ENCODE assay signal across 2 cellular contexts in the genomic region with DNA sequence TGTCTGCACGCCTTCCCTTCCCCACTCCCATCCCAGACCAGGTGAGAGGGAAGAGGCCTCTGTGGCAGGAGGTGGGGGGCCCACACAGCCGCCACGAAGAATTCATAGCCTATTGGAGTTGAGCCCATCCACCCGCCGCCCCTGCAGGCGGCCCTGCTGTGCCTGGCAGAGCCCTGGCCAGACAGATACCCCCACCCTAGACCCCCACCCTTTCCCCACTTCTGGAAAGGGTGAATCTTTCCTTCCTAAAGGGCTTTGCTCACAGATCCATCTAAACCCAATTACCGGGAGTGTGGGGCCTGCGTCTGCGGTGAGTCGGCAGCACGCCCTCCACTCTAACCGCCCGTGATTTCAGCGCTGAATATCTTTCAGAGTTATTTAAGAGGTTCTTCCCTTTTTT.
TF ChIP-seq lines count a peak whose summit lies in the region.

No MANE protein-coding gene starts in this region.

TF ChIP-seq in SK-N-SH, 30 proteins besides CTCF, POLR2A, EP300 and RAD21 (continued from another document):
- no peak for TF ChIP-seq NFIC (IDR thresholded peaks at IDR 0.05; ENCODE audit: borderline replicate concordance)
- TF ChIP-seq RCOR1 (IDR thresholded peaks at IDR 0.05; ENCODE audit: low read length) = 0 out of 2 replicates have a peak, but pooled peaks have one; percentile 28
- TF ChIP-seq RFX5 (IDR thresholded peaks at IDR 0.05; ENCODE audit: low read length) = no peak
- no peak for TF ChIP-seq NRF1 (IDR thresholded peaks at IDR 0.05; ENCODE audit: low read depth, low read length)

TF ChIP-seq in SK-N-SH treated with all-trans-retinoic acid at 6 μM for 48 hours, 23 proteins besides CTCF, POLR2A, EP300 and RAD21 (continued from another document):
- TF ChIP-seq OSR1 (CRISPR knock-in tag; IDR thresholded peaks at IDR 0.05) (no peak), RARB (CRISPR knock-in tag; IDR thresholded peaks at IDR 0.05) (no peak), CSRNP3 (CRISPR knock-in tag; IDR thresholded peaks at IDR 0.05) (no peak), ZNF8 (CRISPR knock-in tag; IDR thresholded peaks at IDR 0.05) (no peak), CSDC2 (CRISPR knock-in tag; IDR thresholded peaks at IDR 0.05) (no peak), SNAI2 (CRISPR knock-in tag; IDR thresholded peaks at IDR 0.05) (no peak), ARNTL (CRISPR knock-in tag; IDR thresholded peaks at IDR 0.05; ENCODE audit: borderline replicate concordance, low read depth) (no peak)
- TF ChIP-seq, protein P1, sequence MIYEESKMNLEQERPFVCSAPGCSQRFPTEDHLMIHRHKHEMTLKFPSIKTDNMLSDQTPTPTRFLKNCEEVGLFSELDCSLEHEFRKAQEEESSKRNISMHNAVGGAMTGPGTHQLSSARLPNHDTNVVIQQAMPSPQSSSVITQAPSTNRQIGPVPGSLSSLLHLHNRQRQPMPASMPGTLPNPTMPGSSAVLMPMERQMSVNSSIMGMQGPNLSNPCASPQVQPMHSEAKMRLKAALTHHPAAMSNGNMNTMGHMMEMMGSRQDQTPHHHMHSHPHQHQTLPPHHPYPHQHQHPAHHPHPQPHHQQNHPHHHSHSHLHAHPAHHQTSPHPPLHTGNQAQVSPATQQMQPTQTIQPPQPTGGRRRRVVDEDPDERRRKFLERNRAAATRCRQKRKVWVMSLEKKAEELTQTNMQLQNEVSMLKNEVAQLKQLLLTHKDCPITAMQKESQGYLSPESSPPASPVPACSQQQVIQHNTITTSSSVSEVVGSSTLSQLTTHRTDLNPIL (CRISPR knock-in tag; IDR thresholded peaks at IDR 0.05; ENCODE audit: low read depth) = no peak
- TF ChIP-seq, protein P2, sequence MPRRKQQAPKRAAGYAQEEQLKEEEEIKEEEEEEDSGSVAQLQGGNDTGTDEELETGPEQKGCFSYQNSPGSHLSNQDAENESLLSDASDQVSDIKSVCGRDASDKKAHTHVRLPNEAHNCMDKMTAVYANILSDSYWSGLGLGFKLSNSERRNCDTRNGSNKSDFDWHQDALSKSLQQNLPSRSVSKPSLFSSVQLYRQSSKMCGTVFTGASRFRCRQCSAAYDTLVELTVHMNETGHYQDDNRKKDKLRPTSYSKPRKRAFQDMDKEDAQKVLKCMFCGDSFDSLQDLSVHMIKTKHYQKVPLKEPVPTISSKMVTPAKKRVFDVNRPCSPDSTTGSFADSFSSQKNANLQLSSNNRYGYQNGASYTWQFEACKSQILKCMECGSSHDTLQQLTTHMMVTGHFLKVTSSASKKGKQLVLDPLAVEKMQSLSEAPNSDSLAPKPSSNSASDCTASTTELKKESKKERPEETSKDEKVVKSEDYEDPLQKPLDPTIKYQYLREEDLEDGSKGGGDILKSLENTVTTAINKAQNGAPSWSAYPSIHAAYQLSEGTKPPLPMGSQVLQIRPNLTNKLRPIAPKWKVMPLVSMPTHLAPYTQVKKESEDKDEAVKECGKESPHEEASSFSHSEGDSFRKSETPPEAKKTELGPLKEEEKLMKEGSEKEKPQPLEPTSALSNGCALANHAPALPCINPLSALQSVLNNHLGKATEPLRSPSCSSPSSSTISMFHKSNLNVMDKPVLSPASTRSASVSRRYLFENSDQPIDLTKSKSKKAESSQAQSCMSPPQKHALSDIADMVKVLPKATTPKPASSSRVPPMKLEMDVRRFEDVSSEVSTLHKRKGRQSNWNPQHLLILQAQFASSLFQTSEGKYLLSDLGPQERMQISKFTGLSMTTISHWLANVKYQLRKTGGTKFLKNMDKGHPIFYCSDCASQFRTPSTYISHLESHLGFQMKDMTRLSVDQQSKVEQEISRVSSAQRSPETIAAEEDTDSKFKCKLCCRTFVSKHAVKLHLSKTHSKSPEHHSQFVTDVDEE (CRISPR knock-in tag; IDR thresholded peaks at IDR 0.05) = no peak
